Comparison of ENCODE assay signal across 17 cellular contexts in the genomic region with DNA sequence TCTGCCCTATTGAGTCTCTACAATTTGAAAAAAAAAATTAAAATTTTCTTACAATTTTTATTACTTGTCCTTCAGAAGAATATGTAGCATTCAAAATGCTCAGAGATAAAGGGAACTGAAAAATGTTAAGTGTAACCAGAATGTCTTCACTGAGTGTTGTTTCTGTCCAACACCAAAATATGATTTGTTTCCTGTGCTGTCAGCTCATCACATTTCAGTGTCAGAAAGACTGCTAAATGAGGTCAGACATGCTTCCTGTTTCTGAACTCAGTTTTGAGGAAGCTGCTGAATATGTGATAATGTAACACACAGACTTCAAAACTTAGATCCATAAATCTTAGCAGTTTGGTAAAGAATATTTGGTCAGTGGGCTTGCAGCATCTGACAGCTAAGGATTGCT.
DNase-seq lines count a peak whose midpoint lies in the region; ATAC-seq and TF ChIP-seq lines count a peak whose summit lies in the region.
"Had no signal": no experiment of that assay in that cellular context is flagged by ENCODE, and none has a peak within 500 bp of the region (broad histone marks: within the 10 kb centered on the region; RNA-seq: fewer than 3 reads in every experiment).

No MANE protein-coding gene starts in this region.

- TF ChIP-seq CTCF in DOHH2 (IDR thresholded peaks at IDR 0.05; ENCODE audit: low read depth, low read length, poor library complexity, severe bottlenecking) (no peak), left lung (IDR thresholded peaks at IDR 0.05) (no peak)

- H4K20me1 ChIP-seq in DOHH2 (ENCODE audit: control insufficient read depth, insufficient read depth, low read depth, low read length) = no peaks in the 10 kb centered on the region

- H3K27me3 ChIP-seq in DOHH2 (ENCODE audit: control insufficient read depth, low read length) = no peaks in the 10 kb centered on the region
- no peaks in the 10 kb centered on the region for H3K27me3 ChIP-seq in left lung

- H3K36me3 ChIP-seq in DOHH2 (ENCODE audit: control insufficient read depth, low read length) (peaks cover 20% of the 10 kb centered on the region), left lung (no peaks in the 10 kb centered on the region)

- H3K9me3 ChIP-seq in DOHH2 (ENCODE audit: control insufficient read depth, insufficient read depth, low read length) = peaks cover 13% of the 10 kb centered on the region
- H3K9me3 ChIP-seq in left lung = no peaks in the 10 kb centered on the region
- H3K9me3 ChIP-seq: mucosa of descending colon had no signal

- intact Hi-C loops in left lung (cut with DNase I) = no loop called here

- H3K4me3 ChIP-seq in DOHH2 (ENCODE audit: low read length) = peak overlapping the region; percentile 52
- H3K4me3 ChIP-seq in left lung = no peak overlapping the region
- H3K4me3 ChIP-seq: mucosa of descending colon had no signal

- no peaks in the 10 kb centered on the region for H3K79me2 ChIP-seq in DOHH2 (ENCODE audit: control insufficient read depth, low read length)
- H3K79me2 ChIP-seq: parathyroid adenoma had no signal

- H3K9me2 ChIP-seq in DOHH2 (replicated peaks; ENCODE audit: control insufficient read depth, low read length) = no peaks in the 10 kb centered on the region

- peak; percentile 94 to 95 for DNase-seq in Kasumi-1 (lab: John Stamatoyannopoulos, UW)
- DNase-seq in SKM-1 (lab: John Stamatoyannopoulos, UW; ENCODE audit: unreplicated experiment) = peak; percentile 87
- DNase-seq in left lung = no peak
- DNase-seq in NK-92 (lab: John Stamatoyannopoulos, UW; ENCODE audit: unreplicated experiment) = no peak
- DNase-seq: activated CD4-positive, alpha-beta T cell treated with anti-CD3 and anti-CD28 coated beads, Interleukin-2, amount 50 U/mL, for 1 hour; activated naive CD8-positive, alpha-beta T cell treated with anti-CD3 and anti-CD28 coated beads, Interleukin-2, amount 50 U/mL, for 24 hours; cerebellar nuclear complex; mucosa of descending colon; NCI-H1105 treated with DMSO at 0.1 percent for 48 hours; stimulated activated CD4-positive, alpha-beta T cell treated with anti-CD3 and anti-CD28 coated beads, Interleukin-15, amount 100 ng/mL, for 24 hours; substantia nigra had no signal

- H3K4me1 ChIP-seq in DOHH2 (ENCODE audit: control insufficient read depth, low read length) (peaks cover 58% of the 10 kb centered on the region), left lung (no peaks in the 10 kb centered on the region)
- H3K4me1 ChIP-seq: parathyroid adenoma had no signal

- H3K27ac ChIP-seq in DOHH2 (ENCODE audit: low read depth, low read length) (peak overlapping the region; percentile 91), left lung (no peak overlapping the region)
- H3K27ac ChIP-seq: parathyroid adenoma had no signal

- peaks cover 16% of the 10 kb centered on the region for H3F3A ChIP-seq in DOHH2 (ENCODE audit: control insufficient read depth, insufficient read depth)

- peak overlapping the region; percentile 67 for H3K4me2 ChIP-seq in DOHH2 (ENCODE audit: low read length)

- ATAC-seq in left lung (peak; percentile 40), GM19035 (IDR thresholded peaks at IDR 0.05; ENCODE audit: unreplicated experiment) (no peak), HG02840 (IDR thresholded peaks at IDR 0.05; ENCODE audit: low FRiP score, unreplicated experiment) (no peak), HG03342 (IDR thresholded peaks at IDR 0.05; ENCODE audit: unreplicated experiment) (no peak)
- ATAC-seq: activated naive CD8-positive, alpha-beta T cell treated with anti-CD3 and anti-CD28 coated beads, Interleukin-2, amount 50 U/mL, for 24 hours; mucosa of descending colon; Panc1 had no signal

Comparison
In these comparisons a context has a peak if more than half of its experiments do, and no peak if none do; other contexts are left out.
1. DNase-seq: peak in Kasumi-1 (2 of 2) and SKM-1 (single experiment); none in left lung (0 of 2) and NK-92 (single experiment).